10 cellular contexts compared by ENCODE assay signal in the genomic region with DNA sequence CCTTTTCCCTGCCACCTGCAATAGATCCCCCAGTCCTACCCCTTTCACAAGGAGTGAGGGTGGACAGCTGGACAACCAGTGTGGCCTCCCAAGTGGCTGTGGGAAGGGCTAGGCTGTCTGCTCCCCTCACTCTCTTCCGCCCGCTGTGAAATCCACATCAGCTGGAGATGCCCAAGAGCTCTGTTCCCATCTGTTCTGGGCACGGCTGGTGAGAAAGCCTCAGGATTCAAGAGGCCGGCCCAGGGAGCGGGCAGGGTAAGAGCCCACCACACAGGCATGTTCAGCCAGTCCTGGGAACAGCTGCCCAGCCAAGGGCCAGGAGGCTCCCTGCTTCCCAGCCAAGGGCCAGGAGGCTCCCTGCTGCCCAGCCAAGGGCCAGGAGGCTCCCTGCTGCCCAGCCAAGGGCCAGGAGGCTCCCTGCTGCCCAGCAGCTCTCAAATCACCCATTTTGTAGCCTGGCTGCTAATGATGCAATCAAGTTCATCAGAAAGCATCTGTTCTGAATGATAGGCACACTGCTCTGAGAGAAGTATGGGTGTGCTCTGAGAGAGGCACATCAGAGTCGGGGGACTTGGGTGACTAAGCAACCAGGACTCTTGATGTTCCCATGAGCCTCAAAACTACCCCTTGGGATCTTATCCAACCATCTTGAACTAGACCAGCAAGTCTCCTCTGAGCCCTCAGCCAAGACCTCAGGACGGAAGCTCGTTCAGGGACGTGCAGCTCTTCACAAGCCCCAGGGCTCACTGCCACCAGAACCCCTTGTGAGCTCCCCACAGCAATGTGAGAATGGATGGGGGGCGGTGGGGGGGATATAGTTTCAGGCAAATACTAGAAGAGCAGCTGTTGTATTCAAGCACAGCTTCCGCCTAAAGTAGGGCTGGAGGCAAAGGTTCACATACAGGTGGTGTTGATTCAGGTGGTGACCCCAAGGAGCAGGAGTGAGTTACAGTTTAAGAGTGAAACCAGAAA. TPM values are rescaled to one million over a fixed set of nuclear protein-coding genes. Genes with fewer than 3 reads are reported as not detected.
DNase-seq lines count a peak whose midpoint lies in the region; ATAC-seq and TF ChIP-seq lines count a peak whose summit lies in the region.
"Had no signal": no experiment of that assay in that cellular context is flagged by ENCODE, and none has a peak within 500 bp of the region (broad histone marks: within the 10 kb centered on the region; RNA-seq: fewer than 3 reads in every experiment).

No MANE protein-coding gene starts in this region.

- peaks cover 12% of the 10 kb centered on the region for H3K4me1 ChIP-seq in GM23248 (ENCODE audit: insufficient read depth)
- H3K4me1 ChIP-seq in trophoblast cell (ENCODE audit: control insufficient read depth in 1 of 2, insufficient read depth in 2 of 2, low read length in 2 of 2): peaks cover 0 to 2% of the 10 kb centered on the region in 2 experiments

- no peak overlapping the region for H2BK5ac ChIP-seq in trophoblast cell (ENCODE audit: low read depth, low read length, poor library complexity)

- H4K8ac ChIP-seq in trophoblast cell (ENCODE audit: low read depth, low read length): no peak overlapping the region

- peaks cover 15% of the 10 kb centered on the region for H3K27me3 Mint-ChIP-seq in nephron (ENCODE audit: low read depth)

- 0 out of 2 replicates have a peak overlapping the region, but pooled peaks have one; percentile 19 for H3K9ac ChIP-seq in GM23248
- no peak overlapping the region for H3K9ac ChIP-seq in trophoblast cell (ENCODE audit: low read length)

- H3K4ac ChIP-seq in trophoblast cell (ENCODE audit: low read depth, low read length): no peak overlapping the region

- ATAC-seq in GM18909 (IDR thresholded peaks at IDR 0.05; ENCODE audit: poor library complexity, unreplicated experiment) (peak; percentile 49), HG03571 (IDR thresholded peaks at IDR 0.05; ENCODE audit: unreplicated experiment) (peak; percentile 26)
- ATAC-seq in stimulated activated effector memory CD8-positive, alpha-beta T cell treated with anti-CD3 and anti-CD28 coated beads, Interleukin-12 subunit alpha, Interleukin-12 subunit beta, amount 100 ng/mL, for 72 hours: no peak

- H2AK5ac ChIP-seq in trophoblast cell (ENCODE audit: low read length): no peak overlapping the region

- H2AFZ ChIP-seq in GM23248 (peak overlapping the region; percentile 54), trophoblast cell (ENCODE audit: insufficient read depth, low read length, poor library complexity) (no peak overlapping the region)

- no peak overlapping the region for H4K12ac ChIP-seq in trophoblast cell (ENCODE audit: low read depth, low read length)

- H3K27ac ChIP-seq in GM23248 (peak overlapping the region; percentile 40), trophoblast cell (ENCODE audit: low read depth, low read length) (no peak overlapping the region)

- H3K18ac ChIP-seq in trophoblast cell (ENCODE audit: low read length): no peak overlapping the region

- H3K36me3 Mint-ChIP-seq in nephron (ENCODE audit: low read depth): no peaks in the 10 kb centered on the region
- H3K36me3 Mint-ChIP-seq in stimulated activated effector memory CD8-positive, alpha-beta T cell treated with anti-CD3 and anti-CD28 coated beads, Interleukin-12 subunit alpha, Interleukin-12 subunit beta, amount 100 ng/mL, for 72 hours: no peaks in the 10 kb centered on the region

- H3K36me3 ChIP-seq in GM23248 (ENCODE audit: low read depth): no peaks in the 10 kb centered on the region
- H3K36me3 ChIP-seq in trophoblast cell (ENCODE audit: control insufficient read depth in 1 of 2, insufficient read depth in 2 of 2, low read length in 2 of 2): no peaks in the 10 kb centered on the region

- no peaks in the 10 kb centered on the region for H3F3A ChIP-seq in GM23248 (ENCODE audit: insufficient read depth)

- no peak overlapping the region for H4K91ac ChIP-seq in trophoblast cell (ENCODE audit: low read depth, low read length)

- no peak overlapping the region for H3K4me3 ChIP-seq in GM23248
- no peak overlapping the region for H3K4me3 ChIP-seq in trophoblast cell (ENCODE audit: low read depth, low read length)

- H3K23ac ChIP-seq in trophoblast cell (ENCODE audit: low read length): no peak overlapping the region

- peaks cover 81% of the 10 kb centered on the region for H3K4me1 Mint-ChIP-seq in nephron
- peaks cover 8% of the 10 kb centered on the region for H3K4me1 Mint-ChIP-seq in stimulated activated effector memory CD8-positive, alpha-beta T cell treated with anti-CD3 and anti-CD28 coated beads, Interleukin-12 subunit alpha, Interleukin-12 subunit beta, amount 100 ng/mL, for 72 hours

- H2BK120ac ChIP-seq in trophoblast cell (ENCODE audit: insufficient read depth, low read length, poor library complexity): no peak overlapping the region

- peaks cover 12% of the 10 kb centered on the region; the same call in 1 of the 2 replicates for H3K27me3 ChIP-seq in GM23248 (replicated peaks; ENCODE audit: insufficient read depth)
- H3K27me3 ChIP-seq in trophoblast cell (ENCODE audit: insufficient read depth, low read length): no peaks in the 10 kb centered on the region

- in situ Hi-C loops in GM23248 (cut with MboI): no loop called here

- no peak overlapping the region for H3K4me3 Mint-ChIP-seq in nephron
- no peak overlapping the region for H3K4me3 Mint-ChIP-seq in stimulated activated effector memory CD8-positive, alpha-beta T cell treated with anti-CD3 and anti-CD28 coated beads, Interleukin-12 subunit alpha, Interleukin-12 subunit beta, amount 100 ng/mL, for 72 hours

- no peak for TF ChIP-seq CTCF in nephron (IDR thresholded peaks at IDR 0.05; ENCODE audit: unreplicated experiment in 3 of 3)

- no peaks in the 10 kb centered on the region for H3K9me2 ChIP-seq in GM23248 (ENCODE audit: insufficient read depth)

- no peak for DNase-seq in GM23248
- no peak for DNase-seq in LoVo (ENCODE audit: low spot score)
- DNase-seq in trophoblast cell: no peak
- no peak for DNase-seq in SHP77 (lab: John Stamatoyannopoulos, UW)
- DNase-seq in stimulated activated effector memory CD8-positive, alpha-beta T cell treated with anti-CD3 and anti-CD28 coated beads, Interleukin-12 subunit alpha, Interleukin-12 subunit beta, amount 100 ng/mL, for 72 hours (ENCODE audit: low spot score in 2 of 2): no peak
- DNase-seq: NCI-H2171 treated with DMSO at 0.1 percent for 48 hours, T-helper 9 cell had no signal

- H3K79me1 ChIP-seq in trophoblast cell (ENCODE audit: low read length): no peaks in the 10 kb centered on the region

- H2BK12ac ChIP-seq in trophoblast cell (ENCODE audit: low read length): no peak overlapping the region

- H3K9me3 Mint-ChIP-seq in nephron: no peaks in the 10 kb centered on the region
- no peaks in the 10 kb centered on the region for H3K9me3 Mint-ChIP-seq in stimulated activated effector memory CD8-positive, alpha-beta T cell treated with anti-CD3 and anti-CD28 coated beads, Interleukin-12 subunit alpha, Interleukin-12 subunit beta, amount 100 ng/mL, for 72 hours

- H3K79me2 ChIP-seq in GM23248 (ENCODE audit: insufficient read depth): no peaks in the 10 kb centered on the region
- no peaks in the 10 kb centered on the region for H3K79me2 ChIP-seq in trophoblast cell (ENCODE audit: control insufficient read depth, insufficient read depth, low read length, poor library complexity)

- H3K9me3 ChIP-seq in GM23248 (ENCODE audit: low read depth): no peaks in the 10 kb centered on the region
- H3K9me3 ChIP-seq in trophoblast cell (ENCODE audit: insufficient read depth, low read depth, low read length): peaks cover 4% of the 10 kb centered on the region

- no peak overlapping the region for H3K4me2 ChIP-seq in GM23248 (ENCODE audit: unreplicated experiment)
- no peak overlapping the region for H3K4me2 ChIP-seq in trophoblast cell (ENCODE audit: low read length)

- no peak overlapping the region for H3K14ac ChIP-seq in trophoblast cell (ENCODE audit: low read length)

- no peaks in the 10 kb centered on the region for H4K20me1 ChIP-seq in GM23248 (ENCODE audit: insufficient read depth)

- H3K27ac Mint-ChIP-seq in nephron: peak overlapping the region; percentile 30 to 67 (median 55)
- H3K27ac Mint-ChIP-seq in stimulated activated effector memory CD8-positive, alpha-beta T cell treated with anti-CD3 and anti-CD28 coated beads, Interleukin-12 subunit alpha, Interleukin-12 subunit beta, amount 100 ng/mL, for 72 hours: no peak overlapping the region

- 86 to 93% methylated on average over 11 of the region's 11 CpGs for WGBS in GM23248 (ENCODE audit: low coverage in 1 of 2, low lambda C conversion rate in 2 of 2, missing lambda C conversion rate in 2 of 2), 2 experiments
- WGBS in trophoblast cell (ENCODE audit: extremely low coverage, insufficient coverage, insufficient read length): no CpG with 5 or more reads among the region's 11 CpGs

RNA-seq across cellular contexts. Expression of a gene that starts 52.4 kb away (rescaled TPM):
- 13.0 and 13.8 TPM in 2 replicates for total RNA-seq in GM23248 (2014; rRNA removed; shearing (Covaris generic))
- 8.8 and 10.3 TPM in 2 replicates for polyA plus RNA-seq in GM23248 (2016; fragmentation: Nextera tagmentation; extraction: Ambion mirVana)
- polyA plus RNA-seq in trophoblast cell (2013): 62.4 and 67.6 TPM in 2 replicates
